In genomic region chr9:111610149-111610548, GRCh38 we compare ENCODE assay signal across 1 cellular context.
TF ChIP-seq lines count a peak whose summit lies in the region.

No MANE protein-coding gene starts in this region.

TF ChIP-seq in GM23338, 12 proteins besides CTCF, POLR2A, EP300 and RAD21 (continued from another document):
- TF ChIP-seq, protein P1, sequence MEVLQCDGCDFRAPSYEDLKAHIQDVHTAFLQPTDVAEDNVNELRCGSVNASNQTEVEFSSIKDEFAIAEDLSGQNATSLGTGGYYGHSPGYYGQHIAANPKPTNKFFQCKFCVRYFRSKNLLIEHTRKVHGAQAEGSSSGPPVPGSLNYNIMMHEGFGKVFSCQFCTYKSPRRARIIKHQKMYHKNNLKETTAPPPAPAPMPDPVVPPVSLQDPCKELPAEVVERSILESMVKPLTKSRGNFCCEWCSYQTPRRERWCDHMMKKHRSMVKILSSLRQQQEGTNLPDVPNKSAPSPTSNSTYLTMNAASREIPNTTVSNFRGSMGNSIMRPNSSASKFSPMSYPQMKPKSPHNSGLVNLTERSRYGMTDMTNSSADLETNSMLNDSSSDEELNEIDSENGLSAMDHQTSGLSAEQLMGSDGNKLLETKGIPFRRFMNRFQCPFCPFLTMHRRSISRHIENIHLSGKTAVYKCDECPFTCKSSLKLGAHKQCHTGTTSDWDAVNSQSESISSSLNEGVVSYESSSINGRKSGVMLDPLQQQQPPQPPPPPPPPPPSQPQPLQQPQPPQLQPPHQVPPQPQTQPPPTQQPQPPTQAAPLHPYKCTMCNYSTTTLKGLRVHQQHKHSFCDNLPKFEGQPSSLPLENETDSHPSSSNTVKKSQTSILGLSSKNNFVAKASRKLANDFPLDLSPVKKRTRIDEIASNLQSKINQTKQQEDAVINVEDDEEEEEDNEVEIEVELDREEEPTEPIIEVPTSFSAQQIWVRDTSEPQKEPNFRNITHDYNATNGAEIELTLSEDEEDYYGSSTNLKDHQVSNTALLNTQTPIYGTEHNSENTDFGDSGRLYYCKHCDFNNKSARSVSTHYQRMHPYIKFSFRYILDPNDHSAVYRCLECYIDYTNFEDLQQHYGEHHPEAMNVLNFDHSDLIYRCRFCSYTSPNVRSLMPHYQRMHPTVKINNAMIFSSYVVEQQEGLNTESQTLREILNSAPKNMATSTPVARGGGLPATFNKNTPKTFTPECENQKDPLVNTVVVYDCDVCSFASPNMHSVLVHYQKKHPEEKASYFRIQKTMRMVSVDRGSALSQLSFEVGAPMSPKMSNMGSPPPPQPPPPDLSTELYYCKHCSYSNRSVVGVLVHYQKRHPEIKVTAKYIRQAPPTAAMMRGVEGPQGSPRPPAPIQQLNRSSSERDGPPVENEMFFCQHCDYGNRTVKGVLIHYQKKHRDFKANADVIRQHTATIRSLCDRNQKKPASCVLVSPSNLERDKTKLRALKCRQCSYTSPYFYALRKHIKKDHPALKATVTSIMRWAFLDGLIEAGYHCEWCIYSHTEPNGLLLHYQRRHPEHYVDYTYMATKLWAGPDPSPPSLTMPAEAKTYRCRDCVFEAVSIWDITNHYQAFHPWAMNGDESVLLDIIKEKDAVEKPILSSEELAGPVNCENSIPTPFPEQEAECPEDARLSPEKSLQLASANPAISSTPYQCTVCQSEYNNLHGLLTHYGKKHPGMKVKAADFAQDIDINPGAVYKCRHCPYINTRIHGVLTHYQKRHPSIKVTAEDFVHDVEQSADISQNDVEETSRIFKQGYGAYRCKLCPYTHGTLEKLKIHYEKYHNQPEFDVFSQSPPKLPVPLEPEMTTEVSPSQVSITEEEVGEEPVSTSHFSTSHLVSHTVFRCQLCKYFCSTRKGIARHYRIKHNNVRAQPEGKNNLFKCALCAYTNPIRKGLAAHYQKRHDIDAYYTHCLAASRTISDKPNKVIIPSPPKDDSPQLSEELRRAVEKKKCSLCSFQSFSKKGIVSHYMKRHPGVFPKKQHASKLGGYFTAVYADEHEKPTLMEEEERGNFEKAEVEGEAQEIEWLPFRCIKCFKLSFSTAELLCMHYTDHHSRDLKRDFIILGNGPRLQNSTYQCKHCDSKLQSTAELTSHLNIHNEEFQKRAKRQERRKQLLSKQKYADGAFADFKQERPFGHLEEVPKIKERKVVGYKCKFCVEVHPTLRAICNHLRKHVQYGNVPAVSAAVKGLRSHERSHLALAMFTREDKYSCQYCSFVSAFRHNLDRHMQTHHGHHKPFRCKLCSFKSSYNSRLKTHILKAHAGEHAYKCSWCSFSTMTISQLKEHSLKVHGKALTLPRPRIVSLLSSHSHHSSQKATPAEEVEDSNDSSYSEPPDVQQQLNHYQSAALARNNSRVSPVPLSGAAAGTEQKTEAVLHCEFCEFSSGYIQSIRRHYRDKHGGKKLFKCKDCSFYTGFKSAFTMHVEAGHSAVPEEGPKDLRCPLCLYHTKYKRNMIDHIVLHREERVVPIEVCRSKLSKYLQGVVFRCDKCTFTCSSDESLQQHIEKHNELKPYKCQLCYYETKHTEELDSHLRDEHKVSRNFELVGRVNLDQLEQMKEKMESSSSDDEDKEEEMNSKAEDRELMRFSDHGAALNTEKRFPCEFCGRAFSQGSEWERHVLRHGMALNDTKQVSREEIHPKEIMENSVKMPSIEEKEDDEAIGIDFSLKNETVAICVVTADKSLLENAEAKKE (CRISPR knock-in tag; IDR thresholded peaks at IDR 0.05): no peak
- TF ChIP-seq ETS1 (IDR thresholded peaks at IDR 0.05): no peak
- no peak for TF ChIP-seq STAT1 (IDR thresholded peaks at IDR 0.05; ENCODE audit: unreplicated experiment)
- no peak for TF ChIP-seq POLR2AphosphoS5 (IDR thresholded peaks at IDR 0.05; ENCODE audit: low read depth)
- TF ChIP-seq EZH2phosphoT487 (IDR thresholded peaks at IDR 0.05; ENCODE audit: unreplicated experiment): no peak
- TF ChIP-seq, protein P2, sequence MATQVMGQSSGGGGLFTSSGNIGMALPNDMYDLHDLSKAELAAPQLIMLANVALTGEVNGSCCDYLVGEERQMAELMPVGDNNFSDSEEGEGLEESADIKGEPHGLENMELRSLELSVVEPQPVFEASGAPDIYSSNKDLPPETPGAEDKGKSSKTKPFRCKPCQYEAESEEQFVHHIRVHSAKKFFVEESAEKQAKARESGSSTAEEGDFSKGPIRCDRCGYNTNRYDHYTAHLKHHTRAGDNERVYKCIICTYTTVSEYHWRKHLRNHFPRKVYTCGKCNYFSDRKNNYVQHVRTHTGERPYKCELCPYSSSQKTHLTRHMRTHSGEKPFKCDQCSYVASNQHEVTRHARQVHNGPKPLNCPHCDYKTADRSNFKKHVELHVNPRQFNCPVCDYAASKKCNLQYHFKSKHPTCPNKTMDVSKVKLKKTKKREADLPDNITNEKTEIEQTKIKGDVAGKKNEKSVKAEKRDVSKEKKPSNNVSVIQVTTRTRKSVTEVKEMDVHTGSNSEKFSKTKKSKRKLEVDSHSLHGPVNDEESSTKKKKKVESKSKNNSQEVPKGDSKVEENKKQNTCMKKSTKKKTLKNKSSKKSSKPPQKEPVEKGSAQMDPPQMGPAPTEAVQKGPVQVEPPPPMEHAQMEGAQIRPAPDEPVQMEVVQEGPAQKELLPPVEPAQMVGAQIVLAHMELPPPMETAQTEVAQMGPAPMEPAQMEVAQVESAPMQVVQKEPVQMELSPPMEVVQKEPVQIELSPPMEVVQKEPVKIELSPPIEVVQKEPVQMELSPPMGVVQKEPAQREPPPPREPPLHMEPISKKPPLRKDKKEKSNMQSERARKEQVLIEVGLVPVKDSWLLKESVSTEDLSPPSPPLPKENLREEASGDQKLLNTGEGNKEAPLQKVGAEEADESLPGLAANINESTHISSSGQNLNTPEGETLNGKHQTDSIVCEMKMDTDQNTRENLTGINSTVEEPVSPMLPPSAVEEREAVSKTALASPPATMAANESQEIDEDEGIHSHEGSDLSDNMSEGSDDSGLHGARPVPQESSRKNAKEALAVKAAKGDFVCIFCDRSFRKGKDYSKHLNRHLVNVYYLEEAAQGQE (IDR thresholded peaks at IDR 0.05; ENCODE audit: unreplicated experiment): no peak
- TF ChIP-seq JUNB (IDR thresholded peaks at IDR 0.05; ENCODE audit: unreplicated experiment): no peak
- no peak for TF ChIP-seq NANOG (IDR thresholded peaks at IDR 0.05; ENCODE audit: borderline replicate concordance)
- TF ChIP-seq ZNF331 (CRISPR knock-in tag; IDR thresholded peaks at IDR 0.05; ENCODE audit: low read depth): no peak
